16 cellular contexts compared by ENCODE assay signal in the genomic region with DNA sequence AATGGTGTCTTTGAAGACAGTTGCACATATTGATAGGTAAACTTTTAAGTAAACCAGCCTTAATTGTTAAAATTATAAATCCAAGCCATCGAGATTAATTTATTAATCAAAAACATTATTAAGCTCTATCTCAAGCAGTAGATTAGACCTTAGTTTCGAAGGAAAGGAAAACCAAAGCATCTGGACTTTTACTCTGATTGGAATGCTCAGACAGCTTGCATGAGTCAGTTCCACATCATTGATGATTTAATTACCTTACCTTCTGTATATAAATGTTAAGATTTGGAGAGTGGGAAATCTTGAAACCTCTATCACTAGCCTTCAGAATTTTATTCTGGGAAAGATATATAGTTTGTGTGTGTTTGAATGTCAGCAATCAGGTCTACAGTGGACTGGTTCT.
"Had no signal": no experiment of that assay in that cellular context is flagged by ENCODE, and none has a peak within 500 bp of the region (broad histone marks: within the 10 kb centered on the region; RNA-seq: fewer than 3 reads in every experiment).

No MANE protein-coding gene starts in this region.

- DNase-seq: activated CD4-positive, alpha-beta memory T cell treated with anti-CD3 and anti-CD28 coated beads, Interleukin-2, amount 10 ng/mL, durations not matched to agents 7 days and 5 days; activated CD4-positive, CD25-positive, alpha-beta regulatory T cell treated with anti-CD3 and anti-CD28 coated beads, Interleukin-2, amount 50 U/mL, for 72 hours; activated naive CD4-positive, alpha-beta T cell treated with anti-CD3 and anti-CD28 coated beads, Interleukin-2, amount 10 ng/mL, durations not matched to agents 7 days and 5 days; activated T-cell treated with anti-CD3 and anti-CD28 coated beads, Interleukin-2, amount 50 U/mL, for 24 hours; dorsolateral prefrontal cortex; foreskin melanocyte; left colon; lower lobe of right lung; midbrain; ovary; sigmoid colon; spleen; stimulated activated naive CD8-positive, alpha-beta T cell treated with anti-CD3 and anti-CD28 coated beads, Interleukin-15, amount 100 ng/mL, for 72 hours; SW 1271; upper lobe of left lung had no signal

- H3K27me3 ChIP-seq: dorsolateral prefrontal cortex, ovary, sigmoid colon, spleen, upper lobe of left lung had no signal

- H3K27ac ChIP-seq: dorsolateral prefrontal cortex, lower lobe of right lung, ovary, sigmoid colon, spleen, upper lobe of left lung had no signal

- ATAC-seq: esophagus mucosa; left colon; lower lobe of right lung; stimulated activated naive CD8-positive, alpha-beta T cell treated with anti-CD3 and anti-CD28 coated beads, Interleukin-15, amount 100 ng/mL, for 72 hours had no signal

- H3K4me3 ChIP-seq: dorsolateral prefrontal cortex, lower lobe of right lung, ovary, sigmoid colon, spleen, upper lobe of left lung had no signal

- H3K27ac Mint-ChIP-seq: activated CD4-positive, alpha-beta memory T cell treated with anti-CD3 and anti-CD28 coated beads, Interleukin-2, amount 10 ng/mL, durations not matched to agents 7 days and 5 days; activated naive CD4-positive, alpha-beta T cell treated with anti-CD3 and anti-CD28 coated beads, Interleukin-2, amount 10 ng/mL, durations not matched to agents 7 days and 5 days; activated T-cell treated with anti-CD3 and anti-CD28 coated beads, Interleukin-2, amount 50 U/mL, for 24 hours had no signal

- H3K27me3 Mint-ChIP-seq: activated CD4-positive, alpha-beta memory T cell treated with anti-CD3 and anti-CD28 coated beads, Interleukin-2, amount 10 ng/mL, durations not matched to agents 7 days and 5 days; activated naive CD4-positive, alpha-beta T cell treated with anti-CD3 and anti-CD28 coated beads, Interleukin-2, amount 10 ng/mL, durations not matched to agents 7 days and 5 days; activated T-cell treated with anti-CD3 and anti-CD28 coated beads, Interleukin-2, amount 50 U/mL, for 24 hours; stimulated activated naive CD8-positive, alpha-beta T cell treated with anti-CD3 and anti-CD28 coated beads, Interleukin-15, amount 100 ng/mL, for 72 hours had no signal

- H3K4me1 ChIP-seq: upper lobe of left lung had no signal

- H3K36me3 ChIP-seq: ovary had no signal

- H3K4me3 Mint-ChIP-seq: activated CD4-positive, alpha-beta memory T cell treated with anti-CD3 and anti-CD28 coated beads, Interleukin-2, amount 10 ng/mL, durations not matched to agents 7 days and 5 days; activated naive CD4-positive, alpha-beta T cell treated with anti-CD3 and anti-CD28 coated beads, Interleukin-2, amount 10 ng/mL, durations not matched to agents 7 days and 5 days; activated T-cell treated with anti-CD3 and anti-CD28 coated beads, Interleukin-2, amount 50 U/mL, for 24 hours; stimulated activated naive CD8-positive, alpha-beta T cell treated with anti-CD3 and anti-CD28 coated beads, Interleukin-15, amount 100 ng/mL, for 72 hours had no signal

- H3K9me3 ChIP-seq: lower lobe of right lung, ovary, sigmoid colon, spleen, upper lobe of left lung had no signal

- H3K9me3 Mint-ChIP-seq: activated CD4-positive, alpha-beta memory T cell treated with anti-CD3 and anti-CD28 coated beads, Interleukin-2, amount 10 ng/mL, durations not matched to agents 7 days and 5 days; activated naive CD4-positive, alpha-beta T cell treated with anti-CD3 and anti-CD28 coated beads, Interleukin-2, amount 10 ng/mL, durations not matched to agents 7 days and 5 days; activated T-cell treated with anti-CD3 and anti-CD28 coated beads, Interleukin-2, amount 50 U/mL, for 24 hours; stimulated activated naive CD8-positive, alpha-beta T cell treated with anti-CD3 and anti-CD28 coated beads, Interleukin-15, amount 100 ng/mL, for 72 hours had no signal
